Comparison of ENCODE assay signal across 13 cellular contexts in genomic region chr3:172317481-172317880, GRCh38.
DNase-seq lines count a peak whose midpoint lies in the region; ATAC-seq, FAIRE-seq and TF ChIP-seq lines count a peak whose summit lies in the region.
"Had no signal": no experiment of that assay in that cellular context is flagged by ENCODE, and none has a peak within 500 bp of the region (broad histone marks: within the 10 kb centered on the region; RNA-seq: fewer than 3 reads in every experiment).

No MANE protein-coding gene starts in this region.

- H3K9me3 Mint-ChIP-seq in progenitor cell of endocrine pancreas (ENCODE audit: low read depth) (no peaks in the 10 kb centered on the region), GM23338 (no peaks in the 10 kb centered on the region; the same call in 2 of the 3 replicates)

- no peaks in the 10 kb centered on the region for H3K9me2 ChIP-seq in GM23338 (ENCODE audit: insufficient read depth)

- in situ Hi-C loops in HepG2 (cut with HindIII; ENCODE audit: extremely low pct_ligation_motif_present, low pct_unique_long_range_greater_than_20kb), result no loop called here
- in situ Hi-C loops in GM13976 (cut with MboI; ENCODE audit: low sequenced_read_pairs, unreplicated experiment), result no loop called here

- H3K27me3 ChIP-seq in HepG2 (ENCODE audit: control insufficient read depth in 1 of 2, insufficient read depth in 2 of 2, low read length in 2 of 2), result no peaks in the 10 kb centered on the region
- no peaks in the 10 kb centered on the region for H3K27me3 ChIP-seq in right lobe of liver
- no peaks in the 10 kb centered on the region for H3K27me3 ChIP-seq in esophagus squamous epithelium
- H3K27me3 ChIP-seq in GM23338 (ENCODE audit: insufficient read depth), result no peaks in the 10 kb centered on the region
- H3K27me3 ChIP-seq: dorsolateral prefrontal cortex had no signal

- no peak for TF ChIP-seq EP300 in HepG2 (IDR thresholded peaks at IDR 0.05; ENCODE audit: low read depth in 2 of 2, low read length in 2 of 2)
- no peak for TF ChIP-seq EP300 in HepG2 (CRISPR knock-in tag; IDR thresholded peaks at IDR 0.05; ENCODE audit: borderline replicate concordance)

- no peaks in the 10 kb centered on the region for H3F3A ChIP-seq in GM23338 (replicated peaks; ENCODE audit: low read depth)

- peaks cover 33% of the 10 kb centered on the region for H3K36me3 Mint-ChIP-seq in progenitor cell of endocrine pancreas (ENCODE audit: insufficient read depth)
- peaks cover 29% of the 10 kb centered on the region for H3K36me3 Mint-ChIP-seq in GM23338 (ENCODE audit: low read depth)

- H3K27me3 Mint-ChIP-seq in progenitor cell of endocrine pancreas (no peaks in the 10 kb centered on the region), GM23338 (ENCODE audit: insufficient read depth, low read depth, poor library complexity) (peaks cover 2% of the 10 kb centered on the region)
- H3K27me3 Mint-ChIP-seq: activated CD4-positive, alpha-beta T cell treated with anti-CD3 and anti-CD28 coated beads for 36 hours had no signal

- H3K9ac ChIP-seq in HepG2 (ENCODE audit: insufficient read depth, low read depth, low read length), result no peak overlapping the region

- BruUV-seq in HepG2 (replicated peaks; lab: Mats Ljungman, UMichigan), result no TSS peak

- H3K4me1 ChIP-seq in HepG2 (ENCODE audit: insufficient read depth, low read length), result 0 out of 2 replicates have a peak, but pooled peaks cover 10% of the 10 kb centered on the region
- H3K4me1 ChIP-seq in right lobe of liver, result no peaks in the 10 kb centered on the region
- H3K4me1 ChIP-seq in esophagus squamous epithelium, result peaks cover 8 to 78% (median 28%) of the 10 kb centered on the region in 3 donors
- peaks cover 5% of the 10 kb centered on the region; the same call in 1 of the 2 replicates for H3K4me1 ChIP-seq in GM23338 (ENCODE audit: insufficient read depth)

- H3K27ac ChIP-seq in HepG2 (ENCODE audit: extremely low read length, insufficient read depth, low read length) (peak overlapping the region; percentile 16), right lobe of liver (peak overlapping the region in 1 of 3 donors; percentile 31), esophagus squamous epithelium (peak overlapping the region; percentile 25 to 82 (median 70)), GM23338 (ENCODE audit: low read depth) (no peak overlapping the region)

- no peak overlapping the region for H3K4me3 ChIP-seq in HepG2 (replicated peaks in 1 of 3; ENCODE audit: insufficient read depth in 1 of 3, low read depth in 2 of 3, low read length in 3 of 3)
- no peak overlapping the region for H3K4me3 ChIP-seq in right lobe of liver
- no peak overlapping the region for H3K4me3 ChIP-seq in esophagus squamous epithelium
- H3K4me3 ChIP-seq in GM23338, result no peak overlapping the region
- H3K4me3 ChIP-seq: dorsolateral prefrontal cortex had no signal

- 97% methylated on average over 8 of the region's 8 CpGs for WGBS in HepG2 (ENCODE audit: low lambda C conversion rate)
- WGBS in right lobe of liver (ENCODE audit: insufficient coverage, low coverage, low lambda C conversion rate, missing lambda C conversion rate), result 87% methylated on average over 8 of the region's 8 CpGs
- WGBS in esophagus squamous epithelium, 2 donors, result 86 to 89% methylated on average over 8 of the region's 8 CpGs

- FAIRE-seq in HepG2 (lab: Jason Lieb, UNC), result no peak

- no peak for TF ChIP-seq RAD21 in HepG2 (CRISPR knock-in tag; IDR thresholded peaks at IDR 0.05)

- peaks cover 7% of the 10 kb centered on the region for H3K79me2 ChIP-seq in HepG2 (ENCODE audit: insufficient read depth, low read length)
- no peaks in the 10 kb centered on the region for H3K79me2 ChIP-seq in GM23338 (replicated peaks; ENCODE audit: insufficient read depth)

- ATAC-seq in HepG2, result no peak
- ATAC-seq in right lobe of liver, result no peak
- ATAC-seq in GM23338, result no peak
- no peak for ATAC-seq in HG03280 (IDR thresholded peaks at IDR 0.05; ENCODE audit: unreplicated experiment)

- H3K4me3 Mint-ChIP-seq in progenitor cell of endocrine pancreas (ENCODE audit: low read depth), result no peak overlapping the region
- no peak overlapping the region for H3K4me3 Mint-ChIP-seq in GM23338
- H3K4me3 Mint-ChIP-seq: activated CD4-positive, alpha-beta T cell treated with anti-CD3 and anti-CD28 coated beads for 36 hours had no signal

- TF ChIP-seq CTCF in HepG2 (CRISPR knock-in tag; IDR thresholded peaks at IDR 0.05), result no peak
- TF ChIP-seq CTCF in right lobe of liver (IDR thresholded peaks at IDR 0.05), result no peak
- no peak for TF ChIP-seq CTCF in esophagus squamous epithelium (IDR thresholded peaks at IDR 0.05)
- TF ChIP-seq CTCF in progenitor cell of endocrine pancreas (IDR thresholded peaks at IDR 0.05; ENCODE audit: unreplicated experiment), result no peak
- TF ChIP-seq CTCF in GM13976 (IDR thresholded peaks at IDR 0.05; ENCODE audit: borderline replicate concordance, control extremely low read depth, extremely low read depth, insufficient read depth, missing control alignments), result no peak
- no peak for TF ChIP-seq CTCF in GM23338 (conservative IDR thresholded peaks at IDR 0.05; ENCODE audit: low read depth in 2 of 2)

- TF ChIP-seq POLR2A in HepG2 (IDR thresholded peaks at IDR 0.05; ENCODE audit: insufficient read depth in 1 of 2, low read depth in 2 of 2, low read length in 2 of 2) (no peak), right lobe of liver (IDR thresholded peaks at IDR 0.05) (no peak), esophagus squamous epithelium (IDR thresholded peaks at IDR 0.05) (no peak)

- no peak for DNase-seq in HepG2 (ENCODE audit: low spot score)
- DNase-seq in right lobe of liver, result no peak
- no peak for DNase-seq in esophagus squamous epithelium (lab: John Stamatoyannopoulos, UW)
- DNase-seq in progenitor cell of endocrine pancreas (ENCODE audit: low spot score, unreplicated experiment), result no peak
- no peak for DNase-seq in GM13976 (ENCODE audit: low spot score)
- no peak for DNase-seq in GM23338 (ENCODE audit: low spot score)
- DNase-seq in Ammon's horn (ENCODE audit: low spot score), result no peak
- DNase-seq: activated CD4-positive, alpha-beta T cell treated with anti-CD3 and anti-CD28 coated beads for 36 hours; activated effector memory CD4-positive, alpha-beta T cell treated with anti-CD3 and anti-CD28 coated beads, Interleukin-2, amount 50 U/mL, for 16 hours; dorsolateral prefrontal cortex; NCI-H345; SHP77 treated with DMSO at 0.1 percent for 48 hours had no signal

- H4K20me1 ChIP-seq in HepG2 (ENCODE audit: insufficient read depth, low read length) (peaks cover 54% of the 10 kb centered on the region), GM23338 (replicated peaks; ENCODE audit: insufficient read depth) (peaks cover 3% of the 10 kb centered on the region; the same call in 1 of the 2 replicates)

- H3K4me2 ChIP-seq in HepG2 (ENCODE audit: low read depth, low read length) (no peak overlapping the region), GM23338 (no peak overlapping the region)

- peaks cover 39 to 91% of the 10 kb centered on the region in 2 experiments for H3K36me3 ChIP-seq in HepG2 (replicated peaks in 1 of 2; ENCODE audit: control insufficient read depth in 1 of 2, insufficient read depth in 2 of 2, low read length in 2 of 2)
- peaks cover 0 to 26% (median 6%) of the 10 kb centered on the region in 4 donors for H3K36me3 ChIP-seq in right lobe of liver
- peaks cover 0 to 16% (median under 1%) of the 10 kb centered on the region in 3 donors for H3K36me3 ChIP-seq in esophagus squamous epithelium
- H3K36me3 ChIP-seq in GM23338 (ENCODE audit: insufficient read depth), result peaks cover 9% of the 10 kb centered on the region; the same call in 1 of the 2 replicates

- intact Hi-C loops in HepG2 (cut with micrococcal nuclease; ENCODE audit: unreplicated experiment) (no loop called here), right lobe of liver (cut with DNase I) (no loop called here), esophagus squamous epithelium (cut with DNase I) (no loop called here)

- H2AFZ ChIP-seq in HepG2 (ENCODE audit: low read length), result no peak overlapping the region
- no peak overlapping the region for H2AFZ ChIP-seq in GM23338

- no peaks in the 10 kb centered on the region for H3K9me3 ChIP-seq in HepG2 (ENCODE audit: low read length)
- no peaks in the 10 kb centered on the region for H3K9me3 ChIP-seq in right lobe of liver
- H3K9me3 ChIP-seq in esophagus squamous epithelium, result no peaks in the 10 kb centered on the region

- H3K4me1 Mint-ChIP-seq in progenitor cell of endocrine pancreas (ENCODE audit: low read depth) (peaks cover 17% of the 10 kb centered on the region), GM23338 (peaks cover 21% of the 10 kb centered on the region)

- H3K27ac Mint-ChIP-seq in progenitor cell of endocrine pancreas, result peak overlapping the region; percentile 78
- no peak overlapping the region for H3K27ac Mint-ChIP-seq in GM23338
- H3K27ac Mint-ChIP-seq: activated CD4-positive, alpha-beta T cell treated with anti-CD3 and anti-CD28 coated beads for 36 hours had no signal

- CTCF ChIA-PET in HepG2 (lab: Yijun Ruan, JAX; ENCODE audit: low intra/inter-chr PET ratio, low total read pairs), result no interaction called here

- POLR2A ChIA-PET in HepG2 (lab: Yijun Ruan, JAX), result no interaction called here
